ENCODE assay signal across 19 cellular contexts in genomic region chr2:18268400-18268799, GRCh38.
A peak's percentile ranks its signal among the peaks of the same experiment; 100 is the strongest.
DNase-seq lines count a peak whose midpoint lies in the region; ATAC-seq lines count a peak whose summit lies in the region.
"Had no signal": no experiment of that assay in that cellular context is flagged by ENCODE, and none has a peak within 500 bp of the region (broad histone marks: within the 10 kb centered on the region; RNA-seq: fewer than 3 reads in every experiment).

No MANE protein-coding gene starts in this region.

- ATAC-seq in esophagus mucosa (peak; percentile 41), GM21515 (IDR thresholded peaks at IDR 0.05; ENCODE audit: unreplicated experiment) (no peak)
- ATAC-seq: HepG2 had no signal

- H3K27me3 Mint-ChIP-seq in activated naive CD4-positive, alpha-beta T cell treated with anti-CD3 and anti-CD28 coated beads for 36 hours (ENCODE audit: low read depth), result no peaks in the 10 kb centered on the region

- H3K4me3 Mint-ChIP-seq in activated naive CD4-positive, alpha-beta T cell treated with anti-CD3 and anti-CD28 coated beads for 36 hours, result no peak overlapping the region
- H3K4me3 Mint-ChIP-seq: CD4-positive, alpha-beta memory T cell; endodermal cell; T-helper 1 cell treated with Interleukin-12 subunit alpha and Interleukin-12 subunit beta and Interleukin-4 antibody, amounts not matched to agents 30 μg/mL and 1 μg/mL, for 36 hours had no signal

- H3K4me1 Mint-ChIP-seq in activated naive CD4-positive, alpha-beta T cell treated with anti-CD3 and anti-CD28 coated beads for 36 hours (ENCODE audit: low read depth), result no peaks in the 10 kb centered on the region
- H3K4me1 Mint-ChIP-seq: CD4-positive, alpha-beta memory T cell; endodermal cell had no signal

- DNase-seq in DMS53 (lab: John Stamatoyannopoulos, UW) (peak; percentile 19), DMS53 treated with DMSO at 0.1 percent for 48 hours (lab: John Stamatoyannopoulos, UW; ENCODE audit: unreplicated experiment) (no peak), RPMI7951 (ENCODE audit: low read depth) (peak; percentile 22), smooth muscle cell of the brain vasculature (ENCODE audit: low read depth, low spot score) (peak; percentile 43), posterior vena cava (ENCODE audit: low spot score) (no peak)
- no peak for DNase-seq in activated naive CD4-positive, alpha-beta T cell treated with anti-CD3 and anti-CD28 coated beads for 36 hours
- DNase-seq: activated effector memory CD4-positive, alpha-beta T cell treated with anti-CD3 and anti-CD28 coated beads, Interleukin-2, amount 50 U/mL, for 16 hours; AML-193; CD4-positive, alpha-beta memory T cell; cortex of kidney; endodermal cell; GDM1; head of caudate nucleus; NK-92 treated with Interleukin-12 subunit alpha and Interleukin-12 subunit beta, amount 100 ng/mL, for 24 hours; trophoblast cell had no signal

- H3K9me3 Mint-ChIP-seq in activated naive CD4-positive, alpha-beta T cell treated with anti-CD3 and anti-CD28 coated beads for 36 hours, result no peaks in the 10 kb centered on the region
- H3K9me3 Mint-ChIP-seq: endodermal cell; T-helper 1 cell treated with Interleukin-12 subunit alpha and Interleukin-12 subunit beta and Interleukin-4 antibody, amounts not matched to agents 30 μg/mL and 1 μg/mL, for 36 hours had no signal

- H3K36me3 Mint-ChIP-seq in activated naive CD4-positive, alpha-beta T cell treated with anti-CD3 and anti-CD28 coated beads for 36 hours (ENCODE audit: low read depth), result no peaks in the 10 kb centered on the region
- H3K36me3 Mint-ChIP-seq: CD4-positive, alpha-beta memory T cell had no signal

- CTCF ChIA-PET in activated naive CD4-positive, alpha-beta T cell treated with anti-CD3 and anti-CD28 coated beads for 36 hours (lab: Charles Lee), result interaction anchor here (0.6 kb wide), 1 partner anchor 1636 kb away, joined by 3 read pairs; no protein-coding TSS in a partner anchor

- intact Hi-C loops in activated naive CD4-positive, alpha-beta T cell treated with anti-CD3 and anti-CD28 coated beads for 36 hours (cut with micrococcal nuclease), result no loop called here
- intact Hi-C loops in posterior vena cava (cut with DNase I), result no loop called here

- no peak overlapping the region for H3K27ac Mint-ChIP-seq in activated naive CD4-positive, alpha-beta T cell treated with anti-CD3 and anti-CD28 coated beads for 36 hours
- H3K27ac Mint-ChIP-seq: CD4-positive, alpha-beta memory T cell; endodermal cell; T-helper 1 cell treated with Interleukin-12 subunit alpha and Interleukin-12 subunit beta and Interleukin-4 antibody, amounts not matched to agents 30 μg/mL and 1 μg/mL, for 36 hours had no signal

Comparison
In these comparisons a context has a peak if more than half of its experiments do, and no peak if none do; other contexts are left out.
1. DNase-seq: peak in DMS53 (single experiment), RPMI7951 (single experiment) and smooth muscle cell of the brain vasculature (single experiment); none in DMS53 treated with DMSO at 0.1 percent for 48 hours (single experiment), activated naive CD4-positive, alpha-beta T cell treated with anti-CD3 and anti-CD28 coated beads for 36 hours (single experiment) and posterior vena cava (single experiment).